8 cellular contexts compared by ENCODE assay signal in the genomic region with DNA sequence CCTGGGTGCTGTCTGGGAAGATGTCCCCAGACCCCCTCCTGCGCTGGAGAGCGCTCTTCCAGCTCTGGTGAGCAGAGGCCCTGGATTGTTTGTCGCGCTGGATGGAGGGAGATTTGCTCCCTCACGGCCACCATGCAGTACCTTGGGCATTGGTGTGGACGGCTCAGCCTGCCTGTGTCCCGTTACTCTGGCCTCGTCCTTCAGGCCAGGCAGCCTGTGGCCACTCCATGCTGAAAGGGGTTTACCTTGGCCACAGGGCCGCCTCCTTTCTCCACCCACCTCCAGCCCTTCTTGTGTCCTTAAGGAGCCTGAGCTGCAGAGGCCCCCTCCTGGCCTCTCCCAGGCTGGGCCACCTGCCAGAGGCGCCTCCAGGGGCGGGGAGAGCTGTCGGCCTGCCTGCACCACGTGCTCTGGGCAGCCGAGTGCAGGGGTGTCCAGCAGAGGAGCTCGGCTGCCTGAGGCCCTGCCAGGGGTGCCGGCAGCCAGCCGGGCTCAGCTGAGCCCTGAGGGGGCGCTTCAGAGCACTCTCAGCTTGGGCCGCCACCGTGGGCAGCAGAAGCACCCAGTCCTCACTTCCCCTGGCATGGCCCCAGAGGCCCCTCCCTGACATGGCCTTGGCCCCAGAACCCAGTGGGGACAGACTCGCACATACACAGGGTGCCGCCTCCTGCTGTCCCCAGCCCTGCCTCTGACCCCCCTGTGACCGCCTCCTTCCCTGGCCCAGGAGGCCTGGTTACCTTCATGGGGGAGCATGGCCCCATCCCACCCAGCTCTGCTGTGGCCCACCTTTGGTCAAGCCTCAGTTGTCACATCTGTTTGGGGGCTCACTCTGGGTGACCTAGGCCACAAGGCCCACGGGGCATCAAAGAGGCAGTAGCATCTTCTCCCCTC.
DNase-seq lines count a peak whose midpoint lies in the region; ATAC-seq lines count a peak whose summit lies in the region.

No MANE protein-coding gene starts in this region.

- H3K4me3 Mint-ChIP-seq in memory B cell: peak overlapping the region; percentile 82

- H3K27ac Mint-ChIP-seq in memory B cell: peak overlapping the region; percentile 35

- no peaks in the 10 kb centered on the region for H3K27me3 Mint-ChIP-seq in memory B cell

- H3K36me3 Mint-ChIP-seq in memory B cell: no peaks in the 10 kb centered on the region

- ATAC-seq in memory B cell (ENCODE audit: low read depth) (no peak), GM21717 (IDR thresholded peaks at IDR 0.05; ENCODE audit: unreplicated experiment) (no peak), HG03521 (IDR thresholded peaks at IDR 0.05; ENCODE audit: unreplicated experiment) (no peak)
- ATAC-seq in stimulated activated naive CD8-positive, alpha-beta T cell treated with anti-CD3 and anti-CD28 coated beads, Interleukin-15, Interleukin-2, amounts not matched to agents 100 U/mL and 50 U/mL, for 24 hours: no peak

- H3K9me3 Mint-ChIP-seq in memory B cell: no peaks in the 10 kb centered on the region

- peaks cover 13% of the 10 kb centered on the region for H3K4me1 Mint-ChIP-seq in memory B cell

- DNase-seq in ELF-1 (ENCODE audit: low read depth, low spot score) (peak; percentile 46), NCI-H226 (peak; percentile 91), dedifferentiated amniotic fluid mesenchymal stem cell (ENCODE audit: extremely low spot score) (peak; percentile 90), memory B cell (ENCODE audit: low spot score in 2 of 2) (no peak), NCI-H1436 (lab: John Stamatoyannopoulos, UW) (no peak)
- DNase-seq in stimulated activated naive CD8-positive, alpha-beta T cell treated with anti-CD3 and anti-CD28 coated beads, Interleukin-15, Interleukin-2, amounts not matched to agents 100 U/mL and 50 U/mL, for 24 hours: no peak

Comparison
In these comparisons a context has a peak if more than half of its experiments do, and no peak if none do; other contexts are left out.
1. DNase-seq: peak in ELF-1 (single experiment), NCI-H226 (single experiment) and dedifferentiated amniotic fluid mesenchymal stem cell (single experiment); none in memory B cell (0 of 2), stimulated activated naive CD8-positive, alpha-beta T cell treated with anti-CD3 and anti-CD28 coated beads, Interleukin-15, Interleukin-2, amounts not matched to agents 100 U/mL and 50 U/mL, for 24 hours (single experiment) and NCI-H1436 (single experiment).